Comparison of ENCODE assay signal across 1 cellular context in genomic region chr20:33010133-33010504, GRCh38.
TF ChIP-seq lines count a peak whose summit lies in the region.

No MANE protein-coding gene starts in this region.

TF ChIP-seq in HepG2, 621 proteins besides CTCF, POLR2A, EP300 and RAD21:
- TF ChIP-seq FOXA3 (CRISPR knock-in tag; IDR thresholded peaks at IDR 0.05) (no peak), ZSCAN30 (CRISPR knock-in tag; IDR thresholded peaks at IDR 0.05) (0 out of 2 replicates have a peak, but pooled peaks have one; percentile 33), ZNF263 (CRISPR knock-in tag; IDR thresholded peaks at IDR 0.05) (no peak), TIGD3 (CRISPR knock-in tag; IDR thresholded peaks at IDR 0.05; ENCODE audit: borderline replicate concordance) (0 out of 2 replicates have a peak, but pooled peaks have one; percentile 14), ATF5 (CRISPR knock-in tag; IDR thresholded peaks at IDR 0.05; ENCODE audit: low read depth) (0 out of 2 replicates have a peak, but pooled peaks have one; percentile 3), GLI4 (CRISPR knock-in tag; IDR thresholded peaks at IDR 0.05; ENCODE audit: borderline replicate concordance) (no peak), TBL1XR1 (IDR thresholded peaks at IDR 0.05; ENCODE audit: borderline replicate concordance, low read length, partially characterized antibody) (no peak), NFAT5 (CRISPR knock-in tag; IDR thresholded peaks at IDR 0.05) (0 out of 2 replicates have a peak, but pooled peaks have one; percentile 1), TRAFD1 (CRISPR knock-in tag; IDR thresholded peaks at IDR 0.05; ENCODE audit: borderline replicate concordance) (peak; percentile 4; the same call in 1 of the 2 replicates), ZNF777 (CRISPR knock-in tag; IDR thresholded peaks at IDR 0.05) (no peak), FIP1L1 (IDR thresholded peaks at IDR 0.05; ENCODE audit: borderline replicate concordance, insufficient read depth, low read depth, low read length) (no peak), ZNF674 (CRISPR knock-in tag; IDR thresholded peaks at IDR 0.05; ENCODE audit: low read depth) (0 out of 2 replicates have a peak, but pooled peaks have one; percentile 2), ZBTB25 (CRISPR knock-in tag; IDR thresholded peaks at IDR 0.05) (no peak), THAP7 (CRISPR knock-in tag; IDR thresholded peaks at IDR 0.05) (0 out of 2 replicates have a peak, but pooled peaks have one; percentile 10), ZNF33B (CRISPR knock-in tag; IDR thresholded peaks at IDR 0.05) (peak; percentile 8; the same call in 1 of the 2 replicates), SOX5 (CRISPR knock-in tag; IDR thresholded peaks at IDR 0.05; ENCODE audit: borderline replicate concordance) (no peak), NFATC3 (CRISPR knock-in tag; IDR thresholded peaks at IDR 0.05) (0 out of 2 replicates have a peak, but pooled peaks have one; percentile 13), ZNF138 (CRISPR knock-in tag; IDR thresholded peaks at IDR 0.05; ENCODE audit: low read depth) (peak; percentile 71; the same call in 1 of the 2 replicates), TOE1 (CRISPR knock-in tag; IDR thresholded peaks at IDR 0.05) (no peak), PRMT3 (CRISPR knock-in tag; IDR thresholded peaks at IDR 0.05; ENCODE audit: borderline replicate concordance, low read depth) (0 out of 2 replicates have a peak, but pooled peaks have one; percentile 10), TAF1 (CRISPR knock-in tag; IDR thresholded peaks at IDR 0.05) (no peak), AHDC1 (CRISPR knock-in tag; IDR thresholded peaks at IDR 0.05; ENCODE audit: borderline replicate concordance) (no peak)
TF ChIP-seq in HepG2: peak in this region for 11.
